ENCODE assay signal across 1 cellular context in genomic region chr3:131526801-131527347, GRCh38.
TF ChIP-seq lines count a peak whose summit lies in the region.

No MANE protein-coding gene starts in this region.

TF ChIP-seq in K562, 482 proteins besides CTCF, POLR2A, EP300 and RAD21 (continues in another document):
- TF ChIP-seq POLR2G (IDR thresholded peaks at IDR 0.05; ENCODE audit: low read depth, low read length) (peak; percentile 66), SIN3B (IDR thresholded peaks at IDR 0.05; ENCODE audit: low read depth) (no peak), CTCFL (IDR thresholded peaks at IDR 0.05; ENCODE audit: borderline replicate concordance, insufficient read depth, low read depth, low read length, poor library complexity, severe bottlenecking) (peak; percentile 26), TFAP4 (CRISPR knock-in tag; IDR thresholded peaks at IDR 0.05; ENCODE audit: borderline replicate concordance) (0 out of 2 replicates have a peak, but pooled peaks have one; percentile 23), ZBTB8A (IDR thresholded peaks at IDR 0.05; ENCODE audit: partially characterized antibody) (no peak), GATA2 (CRISPR knock-in tag; IDR thresholded peaks at IDR 0.05) (no peak), ZNF311 (CRISPR knock-in tag; IDR thresholded peaks at IDR 0.05) (no peak), ZNF780A (CRISPR knock-in tag; IDR thresholded peaks at IDR 0.05) (no peak), BCL6 (CRISPR knock-in tag; IDR thresholded peaks at IDR 0.05) (no peak), ZNF316 (IDR thresholded peaks at IDR 0.05) (no peak), RCOR1 (IDR thresholded peaks at IDR 0.05; ENCODE audit: borderline replicate concordance in 1 of 2, low read depth in 2 of 2, low read length in 2 of 2) (no peak), ZNF146 (CRISPR knock-in tag; IDR thresholded peaks at IDR 0.05; ENCODE audit: unreplicated experiment) (no peak), MEF2D (tag; conservative IDR thresholded peaks at IDR 0.05; ENCODE audit: low read depth) (no peak), MYC (IDR thresholded peaks at IDR 0.05; ENCODE audit: low read depth, low read length) (peak; percentile 37; the same call in 1 of the 2 replicates), MYC (CRISPR knock-in tag; IDR thresholded peaks at IDR 0.05; ENCODE audit: borderline replicate concordance, low read depth) (no peak), TEAD4 (IDR thresholded peaks at IDR 0.05; ENCODE audit: low read length) (no peak), TEAD4 (CRISPR knock-in tag; IDR thresholded peaks at IDR 0.05; ENCODE audit: borderline replicate concordance) (no peak), EGR1 (conservative IDR thresholded peaks at IDR 0.05) (no peak), MNT (conservative IDR thresholded peaks at IDR 0.05) (peak in 1 of 2 experiments; percentile 28; a peak in 1 of 4 replicates), TAF15 (IDR thresholded peaks at IDR 0.05; ENCODE audit: low read depth, low read length) (no peak), ZNF175 (CRISPR knock-in tag; IDR thresholded peaks at IDR 0.05; ENCODE audit: low read depth) (no peak), HNRNPH1 (optimal IDR thresholded peaks at IDR 0.05; ENCODE audit: low read depth, low read length) (no peak), SMARCC2 (IDR thresholded peaks at IDR 0.05; ENCODE audit: low read depth) (no peak), MCM3 (IDR thresholded peaks at IDR 0.05) (no peak), PHB2 (IDR thresholded peaks at IDR 0.05; ENCODE audit: low read depth) (no peak), RERE (CRISPR knock-in tag; IDR thresholded peaks at IDR 0.05; ENCODE audit: borderline replicate concordance) (no peak), NRF1 (conservative IDR thresholded peaks at IDR 0.05 in 1 of 2, IDR thresholded peaks at IDR 0.05 in 1 of 2) (peak; percentile 67 to 74), KAT7 (CRISPR knock-in tag; IDR thresholded peaks at IDR 0.05; ENCODE audit: borderline replicate concordance) (no peak), ARHGAP35 (IDR thresholded peaks at IDR 0.05; ENCODE audit: partially characterized antibody) (no peak), GTF2B (IDR thresholded peaks at IDR 0.05; ENCODE audit: extremely low read depth, insufficient read length) (no peak), JUNB (CRISPR knock-in tag; conservative IDR thresholded peaks at IDR 0.05) (no peak), BCLAF1 (IDR thresholded peaks at IDR 0.05; ENCODE audit: borderline replicate concordance in 1 of 2, control insufficient read depth in 1 of 2, low read depth in 2 of 2, low read length in 1 of 2) (no peak), RBFOX2 (IDR thresholded peaks at IDR 0.05; ENCODE audit: low read depth, low read length) (peak; percentile 55), L3MBTL2 (IDR thresholded peaks at IDR 0.05) (peak; percentile 68), ZNF583 (CRISPR knock-in tag; IDR thresholded peaks at IDR 0.05) (no peak), SMC3 (conservative IDR thresholded peaks at IDR 0.05; ENCODE audit: insufficient read depth, low read depth, low read length) (0 out of 2 replicates have a peak, but pooled peaks have one; percentile 29), LARP7 (IDR thresholded peaks at IDR 0.05) (no peak), PTTG1 (tag; IDR thresholded peaks at IDR 0.05; ENCODE audit: low read depth) (no peak)
- TF ChIP-seq, protein P1, sequence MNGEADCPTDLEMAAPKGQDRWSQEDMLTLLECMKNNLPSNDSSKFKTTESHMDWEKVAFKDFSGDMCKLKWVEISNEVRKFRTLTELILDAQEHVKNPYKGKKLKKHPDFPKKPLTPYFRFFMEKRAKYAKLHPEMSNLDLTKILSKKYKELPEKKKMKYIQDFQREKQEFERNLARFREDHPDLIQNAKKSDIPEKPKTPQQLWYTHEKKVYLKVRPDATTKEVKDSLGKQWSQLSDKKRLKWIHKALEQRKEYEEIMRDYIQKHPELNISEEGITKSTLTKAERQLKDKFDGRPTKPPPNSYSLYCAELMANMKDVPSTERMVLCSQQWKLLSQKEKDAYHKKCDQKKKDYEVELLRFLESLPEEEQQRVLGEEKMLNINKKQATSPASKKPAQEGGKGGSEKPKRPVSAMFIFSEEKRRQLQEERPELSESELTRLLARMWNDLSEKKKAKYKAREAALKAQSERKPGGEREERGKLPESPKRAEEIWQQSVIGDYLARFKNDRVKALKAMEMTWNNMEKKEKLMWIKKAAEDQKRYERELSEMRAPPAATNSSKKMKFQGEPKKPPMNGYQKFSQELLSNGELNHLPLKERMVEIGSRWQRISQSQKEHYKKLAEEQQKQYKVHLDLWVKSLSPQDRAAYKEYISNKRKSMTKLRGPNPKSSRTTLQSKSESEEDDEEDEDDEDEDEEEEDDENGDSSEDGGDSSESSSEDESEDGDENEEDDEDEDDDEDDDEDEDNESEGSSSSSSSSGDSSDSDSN (IDR thresholded peaks at IDR 0.05; ENCODE audit: borderline replicate concordance in 1 of 2, low read depth in 2 of 2, low read length in 2 of 2) = peak in 1 of 2 experiments; percentile 58; a peak in 1 of 4 replicates
- TF ChIP-seq, protein P2, sequence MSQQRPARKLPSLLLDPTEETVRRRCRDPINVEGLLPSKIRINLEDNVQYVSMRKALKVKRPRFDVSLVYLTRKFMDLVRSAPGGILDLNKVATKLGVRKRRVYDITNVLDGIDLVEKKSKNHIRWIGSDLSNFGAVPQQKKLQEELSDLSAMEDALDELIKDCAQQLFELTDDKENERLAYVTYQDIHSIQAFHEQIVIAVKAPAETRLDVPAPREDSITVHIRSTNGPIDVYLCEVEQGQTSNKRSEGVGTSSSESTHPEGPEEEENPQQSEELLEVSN (IDR thresholded peaks at IDR 0.05; ENCODE audit: borderline replicate concordance in 1 of 2, extremely low read depth in 1 of 2, insufficient read depth in 1 of 2, insufficient read length in 1 of 2, low read depth in 1 of 2, low read length in 1 of 2, poor library complexity in 1 of 2, severe bottlenecking in 1 of 2) = peak in 1 of 2 experiments; percentile 59
- TF ChIP-seq, protein P3, sequence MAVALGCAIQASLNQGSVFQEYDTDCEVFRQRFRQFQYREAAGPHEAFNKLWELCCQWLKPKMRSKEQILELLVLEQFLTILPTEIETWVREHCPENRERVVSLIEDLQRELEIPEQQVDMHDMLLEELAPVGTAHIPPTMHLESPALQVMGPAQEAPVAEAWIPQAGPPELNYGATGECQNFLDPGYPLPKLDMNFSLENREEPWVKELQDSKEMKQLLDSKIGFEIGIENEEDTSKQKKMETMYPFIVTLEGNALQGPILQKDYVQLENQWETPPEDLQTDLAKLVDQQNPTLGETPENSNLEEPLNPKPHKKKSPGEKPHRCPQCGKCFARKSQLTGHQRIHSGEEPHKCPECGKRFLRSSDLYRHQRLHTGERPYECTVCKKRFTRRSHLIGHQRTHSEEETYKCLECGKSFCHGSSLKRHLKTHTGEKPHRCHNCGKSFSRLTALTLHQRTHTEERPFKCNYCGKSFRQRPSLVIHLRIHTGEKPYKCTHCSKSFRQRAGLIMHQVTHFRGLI (CRISPR knock-in tag; IDR thresholded peaks at IDR 0.05) = no peak
- TF ChIP-seq, protein P4, sequence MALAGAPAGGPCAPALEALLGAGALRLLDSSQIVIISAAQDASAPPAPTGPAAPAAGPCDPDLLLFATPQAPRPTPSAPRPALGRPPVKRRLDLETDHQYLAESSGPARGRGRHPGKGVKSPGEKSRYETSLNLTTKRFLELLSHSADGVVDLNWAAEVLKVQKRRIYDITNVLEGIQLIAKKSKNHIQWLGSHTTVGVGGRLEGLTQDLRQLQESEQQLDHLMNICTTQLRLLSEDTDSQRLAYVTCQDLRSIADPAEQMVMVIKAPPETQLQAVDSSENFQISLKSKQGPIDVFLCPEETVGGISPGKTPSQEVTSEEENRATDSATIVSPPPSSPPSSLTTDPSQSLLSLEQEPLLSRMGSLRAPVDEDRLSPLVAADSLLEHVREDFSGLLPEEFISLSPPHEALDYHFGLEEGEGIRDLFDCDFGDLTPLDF (CRISPR knock-in tag; IDR thresholded peaks at IDR 0.05) = no peak
